In the genomic region with DNA sequence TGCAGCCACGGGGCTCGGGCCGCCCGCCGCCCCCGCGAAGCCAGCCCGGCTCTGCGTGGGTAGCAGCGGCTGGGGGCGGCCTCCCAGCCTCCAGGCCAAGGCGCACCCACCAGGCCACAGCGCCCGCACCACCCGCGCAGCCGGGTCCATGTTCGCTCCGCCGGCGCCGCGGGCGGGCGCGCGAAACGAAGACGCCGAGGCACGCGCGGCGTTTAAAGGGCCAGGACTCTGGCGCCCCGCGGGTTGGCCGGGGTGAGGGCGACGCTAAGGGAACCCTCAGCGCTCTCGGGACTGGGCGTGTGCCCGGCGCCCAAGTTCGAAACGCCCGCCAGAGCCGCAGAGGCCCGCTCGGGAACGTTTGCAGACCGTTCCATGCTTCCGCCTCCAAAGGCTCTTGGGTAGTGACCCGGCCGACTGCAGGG, we compare ENCODE assay signal across 1 cellular context.
TF ChIP-seq lines count a peak whose summit lies in the region.

Gene PTGES2, minus strand, starts transcription at position 162 of the 422 bp plus-strand sequence. Its CDS starts 12 bp downstream, at position 150.

TF ChIP-seq in K562, 482 proteins besides CTCF, POLR2A, EP300 and RAD21 (continued from another document and continues in another):
- TF ChIP-seq ERF (CRISPR knock-in tag; IDR thresholded peaks at IDR 0.05): 0 out of 2 replicates have a peak, but pooled peaks have one; percentile 41
- TF ChIP-seq, protein P1, sequence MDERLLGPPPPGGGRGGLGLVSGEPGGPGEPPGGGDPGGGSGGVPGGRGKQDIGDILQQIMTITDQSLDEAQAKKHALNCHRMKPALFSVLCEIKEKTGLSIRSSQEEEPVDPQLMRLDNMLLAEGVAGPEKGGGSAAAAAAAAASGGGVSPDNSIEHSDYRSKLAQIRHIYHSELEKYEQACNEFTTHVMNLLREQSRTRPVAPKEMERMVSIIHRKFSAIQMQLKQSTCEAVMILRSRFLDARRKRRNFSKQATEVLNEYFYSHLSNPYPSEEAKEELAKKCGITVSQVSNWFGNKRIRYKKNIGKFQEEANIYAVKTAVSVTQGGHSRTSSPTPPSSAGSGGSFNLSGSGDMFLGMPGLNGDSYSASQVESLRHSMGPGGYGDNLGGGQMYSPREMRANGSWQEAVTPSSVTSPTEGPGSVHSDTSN (CRISPR knock-in tag; IDR thresholded peaks at IDR 0.05; ENCODE audit: low read depth): no peak
- TF ChIP-seq, protein P1 (tag; conservative IDR thresholded peaks at IDR 0.05; ENCODE audit: low read depth): no peak
- TF ChIP-seq CREM (IDR thresholded peaks at IDR 0.05; ENCODE audit: low read depth): peak; percentile 70
- TF ChIP-seq TAF9B (IDR thresholded peaks at IDR 0.05; ENCODE audit: partially characterized antibody): no peak
- 0 out of 2 replicates have a peak, but pooled peaks have one; percentile 12 for TF ChIP-seq NR3C1 (CRISPR knock-in tag; IDR thresholded peaks at IDR 0.05)
- no peak for TF ChIP-seq HIVEP1 (CRISPR knock-in tag; IDR thresholded peaks at IDR 0.05)
- 0 out of 2 replicates have a peak, but pooled peaks have one; percentile 1 for TF ChIP-seq ZNF263 (CRISPR knock-in tag; IDR thresholded peaks at IDR 0.05; ENCODE audit: borderline replicate concordance)
- TF ChIP-seq POLR2AphosphoS2 (IDR thresholded peaks at IDR 0.05; ENCODE audit: low read length): no peak
- 0 out of 2 replicates have a peak, but pooled peaks have one; percentile 66 for TF ChIP-seq MED1 (CRISPR knock-in tag; IDR thresholded peaks at IDR 0.05; ENCODE audit: borderline replicate concordance)
- no peak for TF ChIP-seq MTA2 (IDR thresholded peaks at IDR 0.05; ENCODE audit: low read depth)
- TF ChIP-seq PRMT5 (CRISPR knock-in tag; IDR thresholded peaks at IDR 0.05): no peak
- no peak for TF ChIP-seq POLR3G (IDR thresholded peaks at IDR 0.05; ENCODE audit: extremely low read depth, insufficient read length, insufficient replicate concordance)
- peak; percentile 73; the same call in 1 of the 2 replicates for TF ChIP-seq CTBP1 (IDR thresholded peaks at IDR 0.05; ENCODE audit: borderline replicate concordance)
- no peak for TF ChIP-seq ATF2 (CRISPR knock-in tag; IDR thresholded peaks at IDR 0.05)
- TF ChIP-seq HDAC3 (IDR thresholded peaks at IDR 0.05; ENCODE audit: borderline replicate concordance, partially characterized antibody): no peak
- TF ChIP-seq BHLHE40 (IDR thresholded peaks at IDR 0.05; ENCODE audit: low read length): peak; percentile 91
- TF ChIP-seq CEBPG (CRISPR knock-in tag; IDR thresholded peaks at IDR 0.05): no peak
- TF ChIP-seq CEBPG (tag; conservative IDR thresholded peaks at IDR 0.05 in 1 of 2, IDR thresholded peaks at IDR 0.05 in 1 of 2): no peak
- peak; percentile 25 for TF ChIP-seq PHF20 (IDR thresholded peaks at IDR 0.05; ENCODE audit: partially characterized antibody)
- no peak for TF ChIP-seq YBX1 (IDR thresholded peaks at IDR 0.05)
- TF ChIP-seq KLF6 (CRISPR knock-in tag; IDR thresholded peaks at IDR 0.05; ENCODE audit: borderline replicate concordance): no peak
- TF ChIP-seq, protein P2, sequence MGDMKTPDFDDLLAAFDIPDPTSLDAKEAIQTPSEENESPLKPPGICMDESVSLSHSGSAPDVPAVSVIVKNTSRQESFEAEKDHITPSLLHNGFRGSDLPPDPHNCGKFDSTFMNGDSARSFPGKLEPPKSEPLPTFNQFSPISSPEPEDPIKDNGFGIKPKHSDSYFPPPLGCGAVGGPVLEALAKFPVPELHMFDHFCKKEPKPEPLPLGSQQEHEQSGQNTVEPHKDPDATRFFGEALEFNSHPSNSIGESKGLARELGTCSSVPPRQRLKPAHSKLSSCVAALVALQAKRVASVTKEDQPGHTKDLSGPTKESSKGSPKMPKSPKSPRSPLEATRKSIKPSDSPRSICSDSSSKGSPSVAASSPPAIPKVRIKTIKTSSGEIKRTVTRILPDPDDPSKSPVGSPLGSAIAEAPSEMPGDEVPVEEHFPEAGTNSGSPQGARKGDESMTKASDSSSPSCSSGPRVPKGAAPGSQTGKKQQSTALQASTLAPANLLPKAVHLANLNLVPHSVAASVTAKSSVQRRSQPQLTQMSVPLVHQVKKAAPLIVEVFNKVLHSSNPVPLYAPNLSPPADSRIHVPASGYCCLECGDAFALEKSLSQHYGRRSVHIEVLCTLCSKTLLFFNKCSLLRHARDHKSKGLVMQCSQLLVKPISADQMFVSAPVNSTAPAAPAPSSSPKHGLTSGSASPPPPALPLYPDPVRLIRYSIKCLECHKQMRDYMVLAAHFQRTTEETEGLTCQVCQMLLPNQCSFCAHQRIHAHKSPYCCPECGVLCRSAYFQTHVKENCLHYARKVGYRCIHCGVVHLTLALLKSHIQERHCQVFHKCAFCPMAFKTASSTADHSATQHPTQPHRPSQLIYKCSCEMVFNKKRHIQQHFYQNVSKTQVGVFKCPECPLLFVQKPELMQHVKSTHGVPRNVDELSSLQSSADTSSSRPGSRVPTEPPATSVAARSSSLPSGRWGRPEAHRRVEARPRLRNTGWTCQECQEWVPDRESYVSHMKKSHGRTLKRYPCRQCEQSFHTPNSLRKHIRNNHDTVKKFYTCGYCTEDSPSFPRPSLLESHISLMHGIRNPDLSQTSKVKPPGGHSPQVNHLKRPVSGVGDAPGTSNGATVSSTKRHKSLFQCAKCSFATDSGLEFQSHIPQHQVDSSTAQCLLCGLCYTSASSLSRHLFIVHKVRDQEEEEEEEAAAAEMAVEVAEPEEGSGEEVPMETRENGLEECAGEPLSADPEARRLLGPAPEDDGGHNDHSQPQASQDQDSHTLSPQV (IDR thresholded peaks at IDR 0.05): peak; percentile 67; the same call in 1 of the 2 replicates
- TF ChIP-seq, protein P3, sequence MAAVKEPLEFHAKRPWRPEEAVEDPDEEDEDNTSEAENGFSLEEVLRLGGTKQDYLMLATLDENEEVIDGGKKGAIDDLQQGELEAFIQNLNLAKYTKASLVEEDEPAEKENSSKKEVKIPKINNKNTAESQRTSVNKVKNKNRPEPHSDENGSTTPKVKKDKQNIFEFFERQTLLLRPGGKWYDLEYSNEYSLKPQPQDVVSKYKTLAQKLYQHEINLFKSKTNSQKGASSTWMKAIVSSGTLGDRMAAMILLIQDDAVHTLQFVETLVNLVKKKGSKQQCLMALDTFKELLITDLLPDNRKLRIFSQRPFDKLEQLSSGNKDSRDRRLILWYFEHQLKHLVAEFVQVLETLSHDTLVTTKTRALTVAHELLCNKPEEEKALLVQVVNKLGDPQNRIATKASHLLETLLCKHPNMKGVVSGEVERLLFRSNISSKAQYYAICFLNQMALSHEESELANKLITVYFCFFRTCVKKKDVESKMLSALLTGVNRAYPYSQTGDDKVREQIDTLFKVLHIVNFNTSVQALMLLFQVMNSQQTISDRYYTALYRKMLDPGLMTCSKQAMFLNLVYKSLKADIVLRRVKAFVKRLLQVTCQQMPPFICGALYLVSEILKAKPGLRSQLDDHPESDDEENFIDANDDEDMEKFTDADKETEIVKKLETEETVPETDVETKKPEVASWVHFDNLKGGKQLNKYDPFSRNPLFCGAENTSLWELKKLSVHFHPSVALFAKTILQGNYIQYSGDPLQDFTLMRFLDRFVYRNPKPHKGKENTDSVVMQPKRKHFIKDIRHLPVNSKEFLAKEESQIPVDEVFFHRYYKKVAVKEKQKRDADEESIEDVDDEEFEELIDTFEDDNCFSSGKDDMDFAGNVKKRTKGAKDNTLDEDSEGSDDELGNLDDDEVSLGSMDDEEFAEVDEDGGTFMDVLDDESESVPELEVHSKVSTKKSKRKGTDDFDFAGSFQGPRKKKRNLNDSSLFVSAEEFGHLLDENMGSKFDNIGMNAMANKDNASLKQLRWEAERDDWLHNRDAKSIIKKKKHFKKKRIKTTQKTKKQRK (IDR thresholded peaks at IDR 0.05; ENCODE audit: borderline replicate concordance, low read depth, low read length): no peak
- TF ChIP-seq YY1 (IDR thresholded peaks at IDR 0.05; ENCODE audit: borderline replicate concordance in 1 of 3, control insufficient read depth in 1 of 3, extremely low read depth in 1 of 3, insufficient read depth in 3 of 3, insufficient read length in 1 of 3, insufficient replicate concordance in 2 of 3, low read depth in 1 of 3, low read length in 2 of 3): peak in 2 of 3 experiments; percentile 46 to 71
- peak in 1 of 2 experiments; percentile 56; a peak in 1 of 4 replicates for TF ChIP-seq TEAD1 (CRISPR knock-in tag; IDR thresholded peaks at IDR 0.05)
- TF ChIP-seq POLR2G (IDR thresholded peaks at IDR 0.05; ENCODE audit: low read depth, low read length): peak; percentile 86
- peak; percentile 81 for TF ChIP-seq NEUROD1 (IDR thresholded peaks at IDR 0.05; ENCODE audit: borderline replicate concordance, low read depth, low read length, partially characterized antibody)
- TF ChIP-seq KDM5B (IDR thresholded peaks at IDR 0.05; ENCODE audit: insufficient replicate concordance, low read depth, low read length): peak; percentile 56
- no peak for TF ChIP-seq ZNF217 (CRISPR knock-in tag; IDR thresholded peaks at IDR 0.05)
- TF ChIP-seq ATF1 (CRISPR knock-in tag; IDR thresholded peaks at IDR 0.05): no peak
- peak; percentile 66 for TF ChIP-seq ATF1 (tag; IDR thresholded peaks at IDR 0.05)
- peak; percentile 63 for TF ChIP-seq SAP30 (IDR thresholded peaks at IDR 0.05; ENCODE audit: borderline replicate concordance, insufficient read depth, low read depth, low read length, poor library complexity, severe bottlenecking)
- peak; percentile 60 for TF ChIP-seq CCNT2 (IDR thresholded peaks at IDR 0.05; ENCODE audit: borderline replicate concordance, extremely low read depth, insufficient read length, low read depth, low read length)
- TF ChIP-seq HDAC1 (IDR thresholded peaks at IDR 0.05): no peak
- TF ChIP-seq, protein P4, sequence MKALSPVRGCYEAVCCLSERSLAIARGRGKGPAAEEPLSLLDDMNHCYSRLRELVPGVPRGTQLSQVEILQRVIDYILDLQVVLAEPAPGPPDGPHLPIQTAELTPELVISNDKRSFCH (CRISPR knock-in tag; IDR thresholded peaks at IDR 0.05): no peak
- TF ChIP-seq, protein P4 (tag; IDR thresholded peaks at IDR 0.05): peak; percentile 72; the same call in 1 of the 2 replicates
- peak; percentile 50 for TF ChIP-seq PRPF4 (IDR thresholded peaks at IDR 0.05; ENCODE audit: insufficient read depth, low read depth, low read length, poor library complexity, severe bottlenecking)
- no peak for TF ChIP-seq MCM7 (IDR thresholded peaks at IDR 0.05)
- peak; percentile 49 for TF ChIP-seq RBBP5 (IDR thresholded peaks at IDR 0.05; ENCODE audit: borderline replicate concordance, insufficient read depth, low read length, poor library complexity, severe bottlenecking)
- TF ChIP-seq TEAD2 (tag; IDR thresholded peaks at IDR 0.05): no peak
- no peak for TF ChIP-seq GTF3C2 (IDR thresholded peaks at IDR 0.05; ENCODE audit: borderline replicate concordance, extremely low read depth, insufficient read length)
- no peak for TF ChIP-seq ZBTB43 (CRISPR knock-in tag; IDR thresholded peaks at IDR 0.05)
- TF ChIP-seq SAFB (IDR thresholded peaks at IDR 0.05; ENCODE audit: borderline replicate concordance, low read depth, low read length): peak; percentile 33; the same call in 1 of the 2 replicates
- TF ChIP-seq RFX7 (CRISPR knock-in tag; IDR thresholded peaks at IDR 0.05): no peak
- no peak for TF ChIP-seq ZNF184 (CRISPR knock-in tag; IDR thresholded peaks at IDR 0.05)
- TF ChIP-seq ILK (tag; IDR thresholded peaks at IDR 0.05; ENCODE audit: borderline replicate concordance, low read depth): no peak
- TF ChIP-seq SUPT5H (IDR thresholded peaks at IDR 0.05): 0 out of 2 replicates have a peak, but pooled peaks have one; percentile 30
